ENCODE assay signal across 12 cellular contexts in genomic region chr17:46026045-46026814, GRCh38. TPM values are rescaled to one million over a fixed set of nuclear protein-coding genes. Genes with fewer than 3 reads are reported as not detected.
DNase-seq lines count a peak whose midpoint lies in the region; ATAC-seq and TF ChIP-seq lines count a peak whose summit lies in the region.
"Had no signal": no experiment of that assay in that cellular context is flagged by ENCODE, and none has a peak within 500 bp of the region (broad histone marks: within the 10 kb centered on the region; RNA-seq: fewer than 3 reads in every experiment).

No MANE protein-coding gene starts in this region.

- peaks cover 0 to 11% of the 10 kb centered on the region in 2 donors for H3K36me3 Mint-ChIP-seq in activated naive CD4-positive, alpha-beta T cell treated with anti-CD3 and anti-CD28 coated beads, Interleukin-2, amount 50 U/mL, for 72 hours
- peaks cover 10% of the 10 kb centered on the region for H3K36me3 Mint-ChIP-seq in activated naive CD4-positive, alpha-beta T cell treated with anti-CD3 and anti-CD28 coated beads for 36 hours (ENCODE audit: low read depth)
- peaks cover 61% of the 10 kb centered on the region for H3K36me3 Mint-ChIP-seq in brain
- H3K36me3 Mint-ChIP-seq in mesothelial cell of epicardium, result peaks cover 39% of the 10 kb centered on the region

- peaks cover 36% of the 10 kb centered on the region for H3K36me3 ChIP-seq in upper lobe of right lung
- H3K36me3 ChIP-seq in ovary, result no peaks in the 10 kb centered on the region
- no peaks in the 10 kb centered on the region for H3K36me3 ChIP-seq in hepatocyte (replicated peaks; ENCODE audit: insufficient read depth, low read depth)

- CTCF ChIA-PET in activated naive CD4-positive, alpha-beta T cell treated with anti-CD3 and anti-CD28 coated beads for 36 hours (lab: Charles Lee), result no interaction called here

- H3K27ac Mint-ChIP-seq in activated naive CD4-positive, alpha-beta T cell treated with anti-CD3 and anti-CD28 coated beads, Interleukin-2, amount 50 U/mL, for 72 hours, result peak overlapping the region; percentile 66 to 86
- no peak overlapping the region for H3K27ac Mint-ChIP-seq in activated naive CD4-positive, alpha-beta T cell treated with anti-CD3 and anti-CD28 coated beads for 36 hours
- H3K27ac Mint-ChIP-seq in brain, result peak overlapping the region in 3 of 5 experiments; percentile 64 to 87 (median 84)
- peak overlapping the region; percentile 2 for H3K27ac Mint-ChIP-seq in mesothelial cell of epicardium

- peaks cover 6% of the 10 kb centered on the region for H4K20me1 ChIP-seq in hepatocyte (ENCODE audit: insufficient read depth, poor library complexity, severe bottlenecking)

- WGBS in ovary, 3 donors, result 81 to 84% (median 82%) methylated on average over 16 of the region's 16 CpGs
- whole genome bisulfite sequencing in hepatocyte (ENCODE audit: low lambda C conversion rate, missing lambda C conversion rate), result 88% methylated on average over 16 of the region's 16 CpGs

- H3K9me3 Mint-ChIP-seq in activated naive CD4-positive, alpha-beta T cell treated with anti-CD3 and anti-CD28 coated beads, Interleukin-2, amount 50 U/mL, for 72 hours, result no peaks in the 10 kb centered on the region
- H3K9me3 Mint-ChIP-seq in activated naive CD4-positive, alpha-beta T cell treated with anti-CD3 and anti-CD28 coated beads for 36 hours, result no peaks in the 10 kb centered on the region
- H3K9me3 Mint-ChIP-seq in brain (peaks cover 0 to 3% (median 0%) of the 10 kb centered on the region in 5 experiments), mesothelial cell of epicardium (no peaks in the 10 kb centered on the region)

- H3K9me3 ChIP-seq in upper lobe of right lung, result no peaks in the 10 kb centered on the region
- H3K9me3 ChIP-seq in ovary, result no peaks in the 10 kb centered on the region
- H3K9me3 ChIP-seq in hepatocyte (ENCODE audit: low read depth), result no peaks in the 10 kb centered on the region

- no peak for TF ChIP-seq EP300 in ovary (IDR thresholded peaks at IDR 0.05)

- H3K27me3 Mint-ChIP-seq in activated naive CD4-positive, alpha-beta T cell treated with anti-CD3 and anti-CD28 coated beads for 36 hours (ENCODE audit: low read depth), result no peaks in the 10 kb centered on the region
- H3K27me3 Mint-ChIP-seq in brain (peaks cover 3% of the 10 kb centered on the region), mesothelial cell of epicardium (ENCODE audit: low read depth) (no peaks in the 10 kb centered on the region)

- DNase-seq in activated naive CD4-positive, alpha-beta T cell treated with anti-CD3 and anti-CD28 coated beads, Interleukin-2, amount 50 U/mL, for 72 hours (ENCODE audit: low spot score in 2 of 2), result peak in 1 of 2 donors; percentile 44
- no peak for DNase-seq in activated naive CD4-positive, alpha-beta T cell treated with anti-CD3 and anti-CD28 coated beads for 36 hours
- no peak for DNase-seq in mesothelial cell of epicardium (ENCODE audit: low spot score in 2 of 2, unreplicated experiment in 2 of 2)
- DNase-seq in upper lobe of right lung, result no peak
- DNase-seq in ovary, result no peak
- no peak for DNase-seq in NCI-H187 treated with DMSO at 0.1 percent for 48 hours (lab: John Stamatoyannopoulos, UW)
- no peak for DNase-seq in hepatocyte (ENCODE audit: low spot score)
- DNase-seq: activated CD4-positive, alpha-beta T cell treated with anti-CD3 and anti-CD28 coated beads, Interleukin-2, amount 50 U/mL, for 48 hours; NCI-H2171 treated with DMSO at 0.1 percent for 48 hours had no signal

- ATAC-seq in activated naive CD4-positive, alpha-beta T cell treated with anti-CD3 and anti-CD28 coated beads, Interleukin-2, amount 50 U/mL, for 72 hours, result no peak
- peak; percentile 58 for ATAC-seq in upper lobe of right lung

- TF ChIP-seq CTCF in brain (conservative IDR thresholded peaks at IDR 0.05) (no peak), mesothelial cell of epicardium (IDR thresholded peaks at IDR 0.05; ENCODE audit: unreplicated experiment) (no peak), upper lobe of right lung (IDR thresholded peaks at IDR 0.05) (no peak), ovary (IDR thresholded peaks at IDR 0.05) (no peak), hepatocyte (IDR thresholded peaks at IDR 0.05; ENCODE audit: poor library complexity) (no peak)

- no peaks in the 10 kb centered on the region for H3K9me2 ChIP-seq in hepatocyte (replicated peaks; ENCODE audit: insufficient read depth)

- TF ChIP-seq POLR2A in ovary (IDR thresholded peaks at IDR 0.05), result no peak

- intact Hi-C loops in activated naive CD4-positive, alpha-beta T cell treated with anti-CD3 and anti-CD28 coated beads for 36 hours (cut with micrococcal nuclease), result no loop called here
- intact Hi-C loops in upper lobe of right lung (cut with DNase I) (no loop called here), ovary (cut with DNase I) (loop anchor here in 1 of 4 donors (5.0 kb wide), 1 partner anchor 1571 kb away; no protein-coding TSS in a partner anchor)

- H3K27ac ChIP-seq in upper lobe of right lung (peak overlapping the region; percentile 30), ovary (no peak overlapping the region), hepatocyte (no peak overlapping the region)

- no peak overlapping the region for H3K4me2 ChIP-seq in hepatocyte

- no peaks in the 10 kb centered on the region for H3K79me2 ChIP-seq in hepatocyte

- H3K4me1 Mint-ChIP-seq in activated naive CD4-positive, alpha-beta T cell treated with anti-CD3 and anti-CD28 coated beads for 36 hours (ENCODE audit: low read depth), result peaks cover 7% of the 10 kb centered on the region
- peaks cover 41% of the 10 kb centered on the region for H3K4me1 Mint-ChIP-seq in brain
- no peaks in the 10 kb centered on the region for H3K4me1 Mint-ChIP-seq in mesothelial cell of epicardium

- H3K4me1 ChIP-seq in upper lobe of right lung, result no peaks in the 10 kb centered on the region
- H3K4me1 ChIP-seq in ovary (ENCODE audit: insufficient read depth), result no peaks in the 10 kb centered on the region
- no peaks in the 10 kb centered on the region for H3K4me1 ChIP-seq in hepatocyte (ENCODE audit: insufficient read depth)

- H3K27me3 ChIP-seq in upper lobe of right lung (no peaks in the 10 kb centered on the region), ovary (no peaks in the 10 kb centered on the region), hepatocyte (no peaks in the 10 kb centered on the region)

- H3K4me3 ChIP-seq in upper lobe of right lung, result no peak overlapping the region
- H3K4me3 ChIP-seq in ovary, result no peak overlapping the region
- no peak overlapping the region for H3K4me3 ChIP-seq in hepatocyte

- no peak overlapping the region for H2AFZ ChIP-seq in hepatocyte

- H3K4me3 Mint-ChIP-seq in activated naive CD4-positive, alpha-beta T cell treated with anti-CD3 and anti-CD28 coated beads for 36 hours, result no peak overlapping the region
- H3K4me3 Mint-ChIP-seq in brain, result no peak overlapping the region
- no peak overlapping the region for H3K4me3 Mint-ChIP-seq in mesothelial cell of epicardium

RNA-seq across cellular contexts. Expression of gene STH, which starts 27.2 kb away (rescaled TPM):
- not detected for total RNA-seq in activated naive CD4-positive, alpha-beta T cell treated with anti-CD3 and anti-CD28 coated beads, Interleukin-2, amount 50 U/mL, for 72 hours
- not detected for total RNA-seq in activated naive CD4-positive, alpha-beta T cell treated with anti-CD3 and anti-CD28 coated beads for 36 hours
- polyA plus RNA-seq in brain (ENCODE audit: insufficient read depth, low read depth, low replicate concordance) (not detected), ovary (not detected), hepatocyte (not detected in 2 replicates)
- total RNA-seq in mesothelial cell of epicardium (not detected in 3 replicates), upper lobe of right lung (not detected), ovary (not detected), hepatocyte (not detected in 2 replicates)
- total RNA-seq: fibroblast of villous mesenchyme, HT1080 had no signal
